12 cellular contexts compared by ENCODE assay signal in the genomic region with DNA sequence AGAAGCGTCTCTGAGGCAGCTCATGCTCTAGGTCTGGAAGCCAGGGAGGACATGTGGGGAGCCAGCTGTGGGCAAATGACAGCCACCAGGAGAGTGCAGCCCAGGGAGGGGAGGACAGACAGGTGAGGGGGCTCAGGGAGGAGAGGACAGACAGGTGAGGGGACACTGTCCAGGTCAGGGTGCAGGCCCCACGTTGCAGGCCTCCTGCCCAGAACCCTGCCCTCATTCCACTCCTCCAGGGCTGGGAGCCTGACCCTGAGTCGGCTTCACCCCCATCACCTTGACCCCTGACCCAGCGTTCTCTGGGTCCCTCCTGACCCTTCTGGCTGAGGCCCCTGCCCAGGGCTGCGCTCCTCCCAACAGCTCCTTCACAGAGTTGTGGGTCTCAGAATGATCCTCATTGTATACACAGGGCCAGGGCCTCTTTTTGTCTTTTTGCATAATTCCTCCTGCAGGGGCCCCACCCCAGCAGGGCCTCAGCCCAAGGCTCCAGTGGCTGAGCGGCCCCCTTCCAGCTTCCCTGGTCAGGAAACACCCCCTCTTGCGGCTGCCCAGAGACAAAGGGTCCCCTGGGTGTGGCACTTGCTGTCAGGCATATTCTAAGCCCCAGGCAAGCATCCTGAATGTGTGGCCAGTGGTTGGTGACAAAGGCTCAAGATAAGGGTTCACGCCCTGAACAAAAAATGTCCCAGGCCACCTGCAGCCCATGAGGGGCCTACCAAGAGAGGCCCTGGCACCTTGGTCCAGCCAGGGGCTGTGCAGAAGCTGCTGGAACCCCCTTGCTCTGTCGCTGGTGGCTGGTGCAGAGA.
"Had no signal": no experiment of that assay in that cellular context is flagged by ENCODE, and none has a peak within 500 bp of the region (broad histone marks: within the 10 kb centered on the region; RNA-seq: fewer than 3 reads in every experiment).

No MANE protein-coding gene starts in this region.

- ATAC-seq: effector memory CD8-positive, alpha-beta T cell; stimulated activated naive CD8-positive, alpha-beta T cell treated with anti-CD3 and anti-CD28 coated beads, Interleukin-15, amount 100 ng/mL, for 72 hours had no signal

- H3K27ac Mint-ChIP-seq: activated naive CD8-positive, alpha-beta T cell; effector memory CD8-positive, alpha-beta T cell had no signal

- H3K27ac ChIP-seq: WERI-Rb-1 had no signal

- H3K4me3 Mint-ChIP-seq: activated naive CD8-positive, alpha-beta T cell; effector memory CD8-positive, alpha-beta T cell; nephron; stimulated activated naive CD8-positive, alpha-beta T cell treated with anti-CD3 and anti-CD28 coated beads, Interleukin-15, amount 100 ng/mL, for 72 hours had no signal

- DNase-seq: activated CD4-positive, alpha-beta T cell treated with anti-CD3 and anti-CD28 coated beads for 1 hour; activated CD4-positive, alpha-beta T cell treated with anti-CD3 and anti-CD28 coated beads, Interleukin-2, amount 50 U/mL, for 48 hours; dermis blood vessel endothelial cell; effector memory CD8-positive, alpha-beta T cell; occipital lobe; stimulated activated naive CD8-positive, alpha-beta T cell treated with anti-CD3 and anti-CD28 coated beads, Interleukin-15, amount 100 ng/mL, for 72 hours; SW 1271; T-helper 2 cell; trophoblast cell; WERI-Rb-1 had no signal

- H3K36me3 ChIP-seq: WERI-Rb-1 had no signal

- H3K9me3 Mint-ChIP-seq: effector memory CD8-positive, alpha-beta T cell; stimulated activated naive CD8-positive, alpha-beta T cell treated with anti-CD3 and anti-CD28 coated beads, Interleukin-15, amount 100 ng/mL, for 72 hours had no signal

- H3K4me1 Mint-ChIP-seq: nephron; stimulated activated naive CD8-positive, alpha-beta T cell treated with anti-CD3 and anti-CD28 coated beads, Interleukin-15, amount 100 ng/mL, for 72 hours had no signal
